In the genomic region with DNA sequence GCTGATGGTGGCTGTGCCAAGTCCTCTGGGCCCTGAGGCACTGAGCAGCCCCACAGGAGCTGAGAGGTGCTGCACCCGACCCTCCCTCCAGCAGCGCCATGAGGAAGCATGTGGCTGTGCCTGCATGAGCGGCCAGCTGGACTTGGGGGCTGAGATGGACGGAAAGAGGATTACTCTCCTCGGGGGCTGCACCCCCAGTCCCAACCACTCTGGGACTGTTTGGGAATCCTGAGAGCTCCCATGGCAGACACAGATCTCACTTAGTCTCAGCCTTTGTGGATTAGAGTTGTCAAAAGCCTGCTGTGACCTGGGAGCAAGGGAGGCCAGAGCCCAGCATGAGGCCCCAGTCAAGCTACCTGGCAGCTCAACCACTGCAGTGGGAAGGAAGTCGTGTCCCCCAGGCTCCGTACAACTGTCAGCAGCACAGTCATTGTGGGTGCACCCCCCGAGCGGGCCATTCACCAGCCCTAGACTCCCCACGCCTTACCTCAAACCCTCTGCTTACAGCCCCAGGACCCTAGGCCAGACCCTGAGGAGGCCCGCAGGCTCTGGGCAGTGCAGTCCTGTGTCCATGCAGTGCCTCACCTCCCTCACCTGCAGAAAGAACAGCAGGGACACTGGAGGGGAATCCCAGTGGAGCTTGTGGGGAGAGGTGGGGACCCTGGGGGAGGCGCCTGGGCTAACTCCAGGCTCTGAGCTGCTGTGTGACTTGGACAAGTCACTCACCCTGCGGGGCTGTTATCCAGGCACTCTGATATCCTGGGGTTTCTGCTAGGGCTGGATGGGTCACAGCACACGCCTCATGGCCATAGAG, we compare ENCODE assay signal across 26 cellular contexts. TPM values are rescaled to one million over a fixed set of nuclear protein-coding genes. Genes with fewer than 3 reads are reported as not detected.
DNase-seq lines count a peak whose midpoint lies in the region; ATAC-seq and TF ChIP-seq lines count a peak whose summit lies in the region.
"Had no signal": no experiment of that assay in that cellular context is flagged by ENCODE, and none has a peak within 500 bp of the region (broad histone marks: within the 10 kb centered on the region; RNA-seq: fewer than 3 reads in every experiment).

No MANE protein-coding gene starts in this region.

- peak; percentile 6 for DNase-seq in NCI-H1417 treated with DMSO at 0.1 percent for 48 hours (lab: John Stamatoyannopoulos, UW)
- no peak for DNase-seq in NCI-H1417 (lab: John Stamatoyannopoulos, UW)
- DNase-seq in ELF-1 (ENCODE audit: low read depth, low spot score), result peak; percentile 56
- DNase-seq in mesenteric fat pad (ENCODE audit: low spot score), result peak; percentile 67
- DNase-seq in CD4-positive, alpha-beta T cell, result no peak
- DNase-seq: activated CD4-positive, alpha-beta T cell treated with anti-CD3 and anti-CD28 coated beads for 1 hour; activated naive CD4-positive, alpha-beta T cell treated with anti-CD3 and anti-CD28 coated beads, Interleukin-2, amount 50 U/mL, for 16 hours; activated T-cell treated with anti-CD3 and anti-CD28 coated beads, Interleukin-2, amount 50 U/mL, for 72 hours; DMS 273 treated with DMSO at 0.1 percent for 48 hours; gastrocnemius medialis; hypothalamus; NCI-H1436 had no signal

- TF ChIP-seq CTCF in CD4-positive, alpha-beta T cell (IDR thresholded peaks at IDR 0.05), result no peak

- peaks cover 7% of the 10 kb centered on the region for H3K4me1 Mint-ChIP-seq in CD4-positive, alpha-beta T cell (ENCODE audit: low read depth)
- H3K4me1 Mint-ChIP-seq: central memory CD8-positive, alpha-beta T cell had no signal

- intact Hi-C loops in CD4-positive, alpha-beta T cell (cut with DNase I, micrococcal nuclease), result no loop called here

- peaks cover 6% of the 10 kb centered on the region for H3K27me3 Mint-ChIP-seq in CD4-positive, alpha-beta T cell

- no peak overlapping the region for H3K27ac Mint-ChIP-seq in CD4-positive, alpha-beta T cell
- H3K27ac Mint-ChIP-seq: activated T-cell treated with anti-CD3 and anti-CD28 coated beads, Interleukin-2, amount 50 U/mL, for 72 hours; CD14-positive monocyte had no signal

- H3K4me3 Mint-ChIP-seq in CD4-positive, alpha-beta T cell, result no peak overlapping the region
- H3K4me3 Mint-ChIP-seq: activated T-cell treated with anti-CD3 and anti-CD28 coated beads, Interleukin-2, amount 50 U/mL, for 72 hours; CD14-positive monocyte; central memory CD8-positive, alpha-beta T cell had no signal

- H3K36me3 Mint-ChIP-seq in CD4-positive, alpha-beta T cell (ENCODE audit: low read depth), result no peaks in the 10 kb centered on the region
- H3K36me3 Mint-ChIP-seq: CD14-positive monocyte had no signal

- peak; percentile 29; the same call in 1 of the 3 replicates for ATAC-seq in SK-N-SH treated with all-trans-retinoic acid at 6 μM for 48 hours
- ATAC-seq in CD4-positive, alpha-beta T cell (ENCODE audit: poor library complexity), result no peak
- no peak for ATAC-seq in esophagus mucosa
- ATAC-seq in GM21576 (IDR thresholded peaks at IDR 0.05; ENCODE audit: unreplicated experiment), result no peak
- ATAC-seq: A549; activated T-cell treated with anti-CD3 and anti-CD28 coated beads, Interleukin-2, amount 50 U/mL, for 72 hours; gastrocnemius medialis had no signal

- no peaks in the 10 kb centered on the region for H3K9me3 ChIP-seq in CD4-positive, alpha-beta T cell (ENCODE audit: control insufficient read depth, low read length)
- H3K9me3 ChIP-seq: A549, ascending aorta, gastrocnemius medialis had no signal

- CTCF ChIA-PET in CD4-positive, alpha-beta T cell (lab: Charles Lee), result no interaction called here

- H3K27me3 ChIP-seq in CD4-positive, alpha-beta T cell (ENCODE audit: control insufficient read depth, insufficient read depth, low read length), result no peaks in the 10 kb centered on the region
- H3K27me3 ChIP-seq: ascending aorta had no signal

- POLR2A ChIA-PET in CD4-positive, alpha-beta T cell (lab: Charles Lee), result no interaction called here

- H3K9me3 Mint-ChIP-seq in CD4-positive, alpha-beta T cell, result no peaks in the 10 kb centered on the region
- H3K9me3 Mint-ChIP-seq: activated T-cell treated with anti-CD3 and anti-CD28 coated beads, Interleukin-2, amount 50 U/mL, for 72 hours; central memory CD8-positive, alpha-beta T cell had no signal

- H3K27ac ChIP-seq in CD4-positive, alpha-beta T cell (ENCODE audit: low read depth, low read length), result no peak overlapping the region
- H3K27ac ChIP-seq: A549, ascending aorta, gastrocnemius medialis had no signal

TF ChIP-seq in SK-N-SH treated with all-trans-retinoic acid at 6 μM for 48 hours, 23 proteins besides CTCF, POLR2A, EP300 and RAD21:
- TF ChIP-seq RARB (CRISPR knock-in tag; IDR thresholded peaks at IDR 0.05), result no peak
- TF ChIP-seq, protein P1, sequence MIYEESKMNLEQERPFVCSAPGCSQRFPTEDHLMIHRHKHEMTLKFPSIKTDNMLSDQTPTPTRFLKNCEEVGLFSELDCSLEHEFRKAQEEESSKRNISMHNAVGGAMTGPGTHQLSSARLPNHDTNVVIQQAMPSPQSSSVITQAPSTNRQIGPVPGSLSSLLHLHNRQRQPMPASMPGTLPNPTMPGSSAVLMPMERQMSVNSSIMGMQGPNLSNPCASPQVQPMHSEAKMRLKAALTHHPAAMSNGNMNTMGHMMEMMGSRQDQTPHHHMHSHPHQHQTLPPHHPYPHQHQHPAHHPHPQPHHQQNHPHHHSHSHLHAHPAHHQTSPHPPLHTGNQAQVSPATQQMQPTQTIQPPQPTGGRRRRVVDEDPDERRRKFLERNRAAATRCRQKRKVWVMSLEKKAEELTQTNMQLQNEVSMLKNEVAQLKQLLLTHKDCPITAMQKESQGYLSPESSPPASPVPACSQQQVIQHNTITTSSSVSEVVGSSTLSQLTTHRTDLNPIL (CRISPR knock-in tag; IDR thresholded peaks at IDR 0.05; ENCODE audit: low read depth), result no peak
- TF ChIP-seq ZFP30 (CRISPR knock-in tag; IDR thresholded peaks at IDR 0.05), result no peak
- no peak for TF ChIP-seq ZNF70 (CRISPR knock-in tag; IDR thresholded peaks at IDR 0.05)
- TF ChIP-seq ZC3H10 (CRISPR knock-in tag; IDR thresholded peaks at IDR 0.05), result no peak
- no peak for TF ChIP-seq ISL1 (CRISPR knock-in tag; IDR thresholded peaks at IDR 0.05)
- TF ChIP-seq, protein P2, sequence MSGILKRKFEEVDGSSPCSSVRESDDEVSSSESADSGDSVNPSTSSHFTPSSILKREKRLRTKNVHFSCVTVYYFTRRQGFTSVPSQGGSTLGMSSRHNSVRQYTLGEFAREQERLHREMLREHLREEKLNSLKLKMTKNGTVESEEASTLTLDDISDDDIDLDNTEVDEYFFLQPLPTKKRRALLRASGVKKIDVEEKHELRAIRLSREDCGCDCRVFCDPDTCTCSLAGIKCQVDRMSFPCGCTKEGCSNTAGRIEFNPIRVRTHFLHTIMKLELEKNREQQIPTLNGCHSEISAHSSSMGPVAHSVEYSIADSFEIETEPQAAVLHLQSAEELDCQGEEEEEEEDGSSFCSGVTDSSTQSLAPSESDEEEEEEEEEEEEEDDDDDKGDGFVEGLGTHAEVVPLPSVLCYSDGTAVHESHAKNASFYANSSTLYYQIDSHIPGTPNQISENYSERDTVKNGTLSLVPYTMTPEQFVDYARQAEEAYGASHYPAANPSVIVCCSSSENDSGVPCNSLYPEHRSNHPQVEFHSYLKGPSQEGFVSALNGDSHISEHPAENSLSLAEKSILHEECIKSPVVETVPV (CRISPR knock-in tag; IDR thresholded peaks at IDR 0.05), result no peak
- TF ChIP-seq ARNTL (CRISPR knock-in tag; IDR thresholded peaks at IDR 0.05; ENCODE audit: borderline replicate concordance, low read depth), result no peak
- TF ChIP-seq TOX (CRISPR knock-in tag; IDR thresholded peaks at IDR 0.05; ENCODE audit: borderline replicate concordance), result no peak
- no peak for TF ChIP-seq BACH2 (CRISPR knock-in tag; IDR thresholded peaks at IDR 0.05; ENCODE audit: borderline replicate concordance)
- TF ChIP-seq PPARA (CRISPR knock-in tag; IDR thresholded peaks at IDR 0.05; ENCODE audit: borderline replicate concordance), result no peak
- TF ChIP-seq OSR1 (CRISPR knock-in tag; IDR thresholded peaks at IDR 0.05), result no peak
- no peak for TF ChIP-seq ZFP3 (CRISPR knock-in tag; IDR thresholded peaks at IDR 0.05)
- TF ChIP-seq, protein P3, sequence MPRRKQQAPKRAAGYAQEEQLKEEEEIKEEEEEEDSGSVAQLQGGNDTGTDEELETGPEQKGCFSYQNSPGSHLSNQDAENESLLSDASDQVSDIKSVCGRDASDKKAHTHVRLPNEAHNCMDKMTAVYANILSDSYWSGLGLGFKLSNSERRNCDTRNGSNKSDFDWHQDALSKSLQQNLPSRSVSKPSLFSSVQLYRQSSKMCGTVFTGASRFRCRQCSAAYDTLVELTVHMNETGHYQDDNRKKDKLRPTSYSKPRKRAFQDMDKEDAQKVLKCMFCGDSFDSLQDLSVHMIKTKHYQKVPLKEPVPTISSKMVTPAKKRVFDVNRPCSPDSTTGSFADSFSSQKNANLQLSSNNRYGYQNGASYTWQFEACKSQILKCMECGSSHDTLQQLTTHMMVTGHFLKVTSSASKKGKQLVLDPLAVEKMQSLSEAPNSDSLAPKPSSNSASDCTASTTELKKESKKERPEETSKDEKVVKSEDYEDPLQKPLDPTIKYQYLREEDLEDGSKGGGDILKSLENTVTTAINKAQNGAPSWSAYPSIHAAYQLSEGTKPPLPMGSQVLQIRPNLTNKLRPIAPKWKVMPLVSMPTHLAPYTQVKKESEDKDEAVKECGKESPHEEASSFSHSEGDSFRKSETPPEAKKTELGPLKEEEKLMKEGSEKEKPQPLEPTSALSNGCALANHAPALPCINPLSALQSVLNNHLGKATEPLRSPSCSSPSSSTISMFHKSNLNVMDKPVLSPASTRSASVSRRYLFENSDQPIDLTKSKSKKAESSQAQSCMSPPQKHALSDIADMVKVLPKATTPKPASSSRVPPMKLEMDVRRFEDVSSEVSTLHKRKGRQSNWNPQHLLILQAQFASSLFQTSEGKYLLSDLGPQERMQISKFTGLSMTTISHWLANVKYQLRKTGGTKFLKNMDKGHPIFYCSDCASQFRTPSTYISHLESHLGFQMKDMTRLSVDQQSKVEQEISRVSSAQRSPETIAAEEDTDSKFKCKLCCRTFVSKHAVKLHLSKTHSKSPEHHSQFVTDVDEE (CRISPR knock-in tag; IDR thresholded peaks at IDR 0.05), result no peak
- no peak for TF ChIP-seq ZNF565 (CRISPR knock-in tag; conservative IDR thresholded peaks at IDR 0.05; ENCODE audit: low read depth)
- no peak for TF ChIP-seq SNAI2 (CRISPR knock-in tag; IDR thresholded peaks at IDR 0.05)

RNA-seq across cellular contexts. Expression of a gene that starts 17.1 kb away (rescaled TPM):
- not detected for total RNA-seq in mesenteric fat pad
- not detected for total RNA-seq in CD4-positive, alpha-beta T cell
- total RNA-seq in esophagus mucosa, result not detected
- total RNA-seq: activated CD8-positive, alpha-beta memory T cell treated with anti-CD3 and anti-CD28 coated beads for 36 hours; activated T-cell treated with anti-CD3 and anti-CD28 coated beads, Interleukin-2, amount 50 U/mL, for 72 hours; ascending aorta; gastrocnemius medialis; kidney epithelial cell; lung microvascular endothelial cell; myocyte; osteoblast; SK-MEL-5; subcutaneous adipose tissue had no signal

Comparison
In these comparisons a context has a peak if more than half of its experiments do, and no peak if none do; other contexts are left out.
1. DNase-seq: peak in NCI-H1417 treated with DMSO at 0.1 percent for 48 hours (single experiment), ELF-1 (single experiment) and mesenteric fat pad (single experiment); none in NCI-H1417 (0 of 3) and CD4-positive, alpha-beta T cell (0 of 10).